In genomic region chr5:62708481-62709325, GRCh38 we compare ENCODE assay signal across 27 cellular contexts.
"Had no signal": no experiment of that assay in that cellular context is flagged by ENCODE, and none has a peak within 500 bp of the region (broad histone marks: within the 10 kb centered on the region; RNA-seq: fewer than 3 reads in every experiment).

No MANE protein-coding gene starts in this region.

- H3K4me1 Mint-ChIP-seq: activated B cell treated with CpG ODN at 0.5 μM for 24 hours; activated CD4-positive, alpha-beta T cell treated with anti-CD3 and anti-CD28 coated beads for 36 hours; activated T-helper 17 cell treated with anti-CD3 and anti-CD28 coated beads, Interleukin-2, amount 50 U/mL, for 72 hours; immature natural killer cell; nephron; T-cell had no signal

- H3K36me3 Mint-ChIP-seq: activated naive CD8-positive, alpha-beta T cell; immature natural killer cell; T-cell had no signal

- H3K27ac Mint-ChIP-seq: activated B cell treated with CpG ODN at 0.5 μM for 24 hours; activated CD4-positive, alpha-beta T cell treated with anti-CD3 and anti-CD28 coated beads for 36 hours; activated naive CD8-positive, alpha-beta T cell; activated T-cell treated with anti-CD3 and anti-CD28 coated beads, Interleukin-2, amount 50 U/mL, for 24 hours; activated T-helper 17 cell treated with anti-CD3 and anti-CD28 coated beads, Interleukin-2, amount 50 U/mL, for 72 hours; mesothelial cell of epicardium; nephron; T-cell; T-helper 2 cell treated with Interferon-gamma antibody and Interleukin-4, amounts not matched to agents 5 μg/mL and 100 μg/mL, for 36 hours had no signal

- ATAC-seq: activated CD4-positive, alpha-beta T cell treated with anti-CD3 and anti-CD28 coated beads for 36 hours; activated T-helper 17 cell treated with anti-CD3 and anti-CD28 coated beads, Interleukin-2, amount 50 U/mL, for 72 hours; foreskin keratinocyte; left ventricle myocardium superior; pancreas; psoas muscle; stimulated activated naive CD8-positive, alpha-beta T cell treated with anti-CD3 and anti-CD28 coated beads, Interleukin-15, Interleukin-2, amounts not matched to agents 100 U/mL and 50 U/mL, for 24 hours; T-cell had no signal

- H3K27ac ChIP-seq: adrenal gland, epithelial cell of prostate, foreskin keratinocyte, neutrophil, pancreas, psoas muscle, right atrium auricular region, upper lobe of left lung had no signal

- H3K4me3 ChIP-seq: adrenal gland, pancreas, psoas muscle, right atrium auricular region, upper lobe of left lung had no signal

- DNase-seq: activated B cell treated with CpG ODN at 0.5 μM for 24 hours; activated CD4-positive, alpha-beta T cell treated with anti-CD3 and anti-CD28 coated beads for 36 hours; activated CD4-positive, alpha-beta T cell treated with anti-CD3 and anti-CD28 coated beads, Interleukin-2, amount 50 U/mL, for 4 hours; activated CD8-positive, alpha-beta memory T cell treated with anti-CD3 and anti-CD28 coated beads for 24 hours; activated CD8-positive, alpha-beta memory T cell treated with anti-CD3 and anti-CD28 coated beads, Interleukin-2, amount 50 U/mL, for 4 hours; activated T-cell treated with anti-CD3 and anti-CD28 coated beads, Interleukin-2, amount 50 U/mL, for 24 hours; adrenal gland; cortex of kidney; immature natural killer cell; left ventricle myocardium superior; mammary epithelial cell; pancreas; psoas muscle; stimulated activated CD4-positive, alpha-beta T cell treated with anti-CD3 and anti-CD28 coated beads, Interleukin-12 subunit alpha, Interleukin-12 subunit beta, amount 100 ng/mL, for 4 hours; stimulated activated CD4-positive, alpha-beta T cell treated with anti-CD3 and anti-CD28 coated beads, Interleukin-4, amount 100 ng/mL, for 4 hours; stimulated activated naive CD8-positive, alpha-beta T cell treated with anti-CD3 and anti-CD28 coated beads, Interleukin-15, Interleukin-2, amounts not matched to agents 100 U/mL and 50 U/mL, for 24 hours; T-cell; upper lobe of left lung had no signal

- H3K4me3 Mint-ChIP-seq: activated B cell treated with CpG ODN at 0.5 μM for 24 hours; activated CD4-positive, alpha-beta T cell treated with anti-CD3 and anti-CD28 coated beads for 36 hours; activated naive CD8-positive, alpha-beta T cell; activated T-cell treated with anti-CD3 and anti-CD28 coated beads, Interleukin-2, amount 50 U/mL, for 24 hours; activated T-helper 17 cell treated with anti-CD3 and anti-CD28 coated beads, Interleukin-2, amount 50 U/mL, for 72 hours; immature natural killer cell; mesothelial cell of epicardium; nephron; T-cell; T-helper 2 cell treated with Interferon-gamma antibody and Interleukin-4, amounts not matched to agents 5 μg/mL and 100 μg/mL, for 36 hours had no signal

- H3K27me3 Mint-ChIP-seq: activated B cell treated with CpG ODN at 0.5 μM for 24 hours; activated T-cell treated with anti-CD3 and anti-CD28 coated beads, Interleukin-2, amount 50 U/mL, for 24 hours; activated T-helper 17 cell treated with anti-CD3 and anti-CD28 coated beads, Interleukin-2, amount 50 U/mL, for 72 hours had no signal
